ENCODE assay signal across 9 cellular contexts in the genomic region with DNA sequence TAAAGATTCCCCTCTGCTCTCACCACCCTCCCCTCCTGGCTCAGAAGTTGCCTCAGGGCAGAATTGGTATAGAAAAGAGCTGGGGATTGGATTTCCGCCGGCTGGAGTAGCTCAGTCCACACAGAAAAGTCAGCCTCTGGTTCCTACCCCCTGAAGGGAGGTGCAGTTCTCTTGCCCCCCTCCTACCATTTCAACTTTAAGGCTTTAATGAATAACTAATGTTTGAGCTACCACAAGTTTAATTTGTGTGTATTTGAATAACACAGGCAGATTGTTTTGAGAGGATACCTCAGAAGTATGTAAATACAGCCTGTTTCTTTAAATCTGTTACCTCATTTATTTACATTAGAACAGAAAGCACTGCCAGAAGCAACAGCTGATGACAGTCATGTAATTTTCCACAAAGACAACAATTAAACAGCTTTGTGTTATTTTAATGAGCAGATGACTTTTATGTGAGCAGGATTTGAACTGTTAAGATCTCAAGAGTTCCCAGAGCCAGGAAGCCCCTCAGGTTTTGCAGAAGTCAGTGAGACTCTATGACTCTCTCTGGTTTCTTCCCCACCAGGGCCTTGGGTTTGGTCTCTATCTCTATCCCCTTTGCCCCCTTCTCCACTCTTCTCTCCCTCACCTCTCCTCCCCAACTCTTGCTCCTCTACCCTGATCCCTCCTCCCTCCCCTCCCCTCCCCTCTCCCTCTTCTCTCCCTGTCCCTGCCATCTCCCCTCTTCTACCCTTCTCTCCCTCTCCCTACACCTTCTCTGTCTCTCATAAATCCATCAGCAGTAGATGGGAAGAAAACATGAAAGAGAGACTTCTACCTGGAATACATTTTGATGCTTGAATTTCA. TPM values are rescaled to one million over a fixed set of nuclear protein-coding genes. Genes with fewer than 3 reads are reported as not detected.
A peak's percentile ranks its signal among the peaks of the same experiment; 100 is the strongest.
DNase-seq lines count a peak whose midpoint lies in the region; ATAC-seq and TF ChIP-seq lines count a peak whose summit lies in the region.
"Had no signal": no experiment of that assay in that cellular context is flagged by ENCODE, and none has a peak within 500 bp of the region (broad histone marks: within the 10 kb centered on the region; RNA-seq: fewer than 3 reads in every experiment).

No MANE protein-coding gene starts in this region.

- TF ChIP-seq CTCF in heart right ventricle (IDR thresholded peaks at IDR 0.05), result no peak

- no peaks in the 10 kb centered on the region for H3K9me3 ChIP-seq in SK-N-MC (ENCODE audit: low read depth, low read length)
- H3K9me3 ChIP-seq in heart right ventricle, result no peaks in the 10 kb centered on the region

- H3K4me3 ChIP-seq in SK-N-MC, result no peak overlapping the region
- no peak overlapping the region for H3K4me3 ChIP-seq in heart right ventricle

- H3K36me3 Mint-ChIP-seq in stimulated activated effector memory CD8-positive, alpha-beta T cell treated with anti-CD3 and anti-CD28 coated beads, Interleukin-12 subunit alpha, Interleukin-12 subunit beta, amount 100 ng/mL, for 72 hours, result no peaks in the 10 kb centered on the region

- H3K27me3 ChIP-seq in heart right ventricle, result no peaks in the 10 kb centered on the region

- peak overlapping the region; percentile 72 for H3K27ac Mint-ChIP-seq in stimulated activated effector memory CD8-positive, alpha-beta T cell treated with anti-CD3 and anti-CD28 coated beads, Interleukin-12 subunit alpha, Interleukin-12 subunit beta, amount 100 ng/mL, for 72 hours

- H3K9ac ChIP-seq in SK-N-MC (ENCODE audit: insufficient read length), result no peak overlapping the region

- H3K36me3 ChIP-seq in SK-N-MC (ENCODE audit: insufficient read depth, low read length) (no peaks in the 10 kb centered on the region), heart right ventricle (no peaks in the 10 kb centered on the region)

- peak overlapping the region; percentile 9 for H3K4me3 Mint-ChIP-seq in stimulated activated effector memory CD8-positive, alpha-beta T cell treated with anti-CD3 and anti-CD28 coated beads, Interleukin-12 subunit alpha, Interleukin-12 subunit beta, amount 100 ng/mL, for 72 hours
- H3K4me3 Mint-ChIP-seq: naive B cell had no signal

- H3K27ac ChIP-seq in SK-N-MC (no peak overlapping the region), heart right ventricle (peak overlapping the region in 1 of 10 donors; percentile 33)

- ATAC-seq in stimulated activated effector memory CD8-positive, alpha-beta T cell treated with anti-CD3 and anti-CD28 coated beads, Interleukin-12 subunit alpha, Interleukin-12 subunit beta, amount 100 ng/mL, for 72 hours, result no peak
- ATAC-seq in heart right ventricle, result no peak

- H3K4me1 ChIP-seq in heart right ventricle, result peaks cover 0 to 92% (median 12%) of the 10 kb centered on the region in 9 donors

- H3K9me3 Mint-ChIP-seq in stimulated activated effector memory CD8-positive, alpha-beta T cell treated with anti-CD3 and anti-CD28 coated beads, Interleukin-12 subunit alpha, Interleukin-12 subunit beta, amount 100 ng/mL, for 72 hours, result no peaks in the 10 kb centered on the region

- intact Hi-C loops in heart right ventricle (cut with DNase I), result no loop called here

- WGBS in heart right ventricle, 2 donors, result 74 to 84% methylated on average over 2 of the region's 2 CpGs

- peaks cover 71% of the 10 kb centered on the region for H3K4me1 Mint-ChIP-seq in stimulated activated effector memory CD8-positive, alpha-beta T cell treated with anti-CD3 and anti-CD28 coated beads, Interleukin-12 subunit alpha, Interleukin-12 subunit beta, amount 100 ng/mL, for 72 hours

- peak; percentile 21 for DNase-seq in SIG-M5 treated with dmso at 0.1 percent for 504 hours (lab: John Stamatoyannopoulos, UW; ENCODE audit: unreplicated experiment)
- no peak for DNase-seq in SIG-M5 (lab: John Stamatoyannopoulos, UW)
- peak; percentile 14 for DNase-seq in SK-N-MC (ENCODE audit: low read depth, low spot score)
- DNase-seq in globus pallidus (ENCODE audit: low spot score), result peak; percentile 35
- no peak for DNase-seq in stimulated activated effector memory CD8-positive, alpha-beta T cell treated with anti-CD3 and anti-CD28 coated beads, Interleukin-12 subunit alpha, Interleukin-12 subunit beta, amount 100 ng/mL, for 72 hours (ENCODE audit: low spot score in 2 of 2)
- no peak for DNase-seq in occipital lobe (lab: John Stamatoyannopoulos, UW)
- DNase-seq in heart right ventricle, result no peak
- no peak for DNase-seq in effector CD8-positive, alpha-beta T cell (lab: John Stamatoyannopoulos, UW)
- DNase-seq: naive B cell had no signal

RNA-seq across cellular contexts. Expression of gene DUSP10, which starts 26.3 kb away (rescaled TPM):
- 5.3 TPM for total RNA-seq in occipital lobe
- total RNA-seq in heart right ventricle, result 1 to 10 TPM; 1.8 to 9.7 (median 4.0) TPM
- 1 to 10 TPM; 2.8 to 3.6 TPM for polyA plus RNA-seq in heart right ventricle

Comparison
In these comparisons a context has a peak if more than half of its experiments do, and no peak if none do; other contexts are left out.
1. DNase-seq: peak in SIG-M5 treated with dmso at 0.1 percent for 504 hours (single experiment), SK-N-MC (single experiment) and globus pallidus (single experiment); none in SIG-M5 (single experiment), stimulated activated effector memory CD8-positive, alpha-beta T cell treated with anti-CD3 and anti-CD28 coated beads, Interleukin-12 subunit alpha, Interleukin-12 subunit beta, amount 100 ng/mL, for 72 hours (0 of 2), occipital lobe (single experiment), heart right ventricle (0 of 2) and effector CD8-positive, alpha-beta T cell (single experiment).